Comparison of ENCODE assay signal across 24 cellular contexts in genomic region chr1:233111731-233112130, GRCh38.
DNase-seq lines count a peak whose midpoint lies in the region; ATAC-seq, FAIRE-seq and TF ChIP-seq lines count a peak whose summit lies in the region.
"Had no signal": no experiment of that assay in that cellular context is flagged by ENCODE, and none has a peak within 500 bp of the region (broad histone marks: within the 10 kb centered on the region; RNA-seq: fewer than 3 reads in every experiment).

No MANE protein-coding gene starts in this region.

- H3K23me2 ChIP-seq in H1 (ENCODE audit: low read depth, low read length), result 0 out of 2 replicates have a peak, but pooled peaks cover 4% of the 10 kb centered on the region

- H3K9me3 ChIP-seq in AG04450 (ENCODE audit: control insufficient read depth, insufficient read depth, low read length), result no peaks in the 10 kb centered on the region
- H3K9me3 ChIP-seq in IMR-90 (ENCODE audit: control insufficient read depth, insufficient read depth, low read length), result no peaks in the 10 kb centered on the region
- H3K9me3 ChIP-seq in H1 (ENCODE audit: insufficient read depth in 2 of 2, low read depth in 1 of 2, low read length in 1 of 2), result no peaks in the 10 kb centered on the region
- no peaks in the 10 kb centered on the region for H3K9me3 ChIP-seq in neutrophil
- H3K9me3 ChIP-seq: body of pancreas, colonic mucosa, right lobe of liver had no signal

- intact Hi-C loops in IMR-90 (cut with micrococcal nuclease), result loop anchor here (2.0 to 5.0 kb wide), 6 partner anchors 94 to 474 kb away; partner anchors contain the start of gene NTPCR

- TF ChIP-seq POLR2A in IMR-90 (IDR thresholded peaks at IDR 0.05; ENCODE audit: low read depth, low read length) (no peak), H1 (IDR thresholded peaks at IDR 0.05; ENCODE audit: control extremely low read depth in 1 of 2, low read depth in 2 of 2, low read length in 2 of 2) (no peak)

- BruUV-seq in IMR-90 (replicated peaks; lab: Mats Ljungman, UMichigan), result no TSS peak

- no peak overlapping the region; the same call in 1 of the 2 replicates for H4K5ac ChIP-seq in IMR-90 (ENCODE audit: low read depth, low read length)
- H4K5ac ChIP-seq in H1 (ENCODE audit: insufficient read length, low read depth, low read length), result no peak overlapping the region

- H3K23ac ChIP-seq in IMR-90 (ENCODE audit: low read depth, low read length) (no peak overlapping the region), H1 (ENCODE audit: insufficient read length) (no peak overlapping the region)

- H3K18ac ChIP-seq in IMR-90 (ENCODE audit: low read depth, low read length), result peak overlapping the region; percentile 83
- H3K18ac ChIP-seq in H1 (ENCODE audit: extremely low read depth, low read length), result no peak overlapping the region

- H3K14ac ChIP-seq in IMR-90 (replicated peaks; ENCODE audit: low read depth, low read length) (peak overlapping the region; percentile 87; the same call in 1 of the 2 replicates), H1 (ENCODE audit: insufficient read length) (no peak overlapping the region)

- peak overlapping the region; percentile 69; the same call in 1 of the 2 replicates for H3K4ac ChIP-seq in IMR-90 (ENCODE audit: low read depth, low read length)
- no peak overlapping the region for H3K4ac ChIP-seq in H1 (replicated peaks; ENCODE audit: insufficient read length, low read depth, low read length)

- DNase-seq in AG04450 (ENCODE audit: low read depth, low spot score) (no peak), IMR-90 (no peak), H1 (ENCODE audit: low read depth in 1 of 2, low spot score in 2 of 2) (no peak), NCI-H1105 (lab: John Stamatoyannopoulos, UW) (no peak), H7 (no peak)
- DNase-seq: activated B cell treated with CpG ODN at 0.5 μM for 24 hours; activated CD4-positive, alpha-beta memory T cell treated with anti-CD3 and anti-CD28 coated beads for 36 hours; activated effector memory CD4-positive, alpha-beta T cell treated with anti-CD3 and anti-CD28 coated beads, Interleukin-2, amount 50 U/mL, for 16 hours; activated naive CD8-positive, alpha-beta T cell treated with anti-CD3 and anti-CD28 coated beads, Interleukin-2, amount 50 U/mL, for 24 hours; CD4-positive, CD25-positive, alpha-beta regulatory T cell; colonic mucosa; DMS153; left cardiac atrium; naive thymus-derived CD8-positive, alpha-beta T cell; NCI-H146; NCI-H69; right lobe of liver; T1000 had no signal

- H3K4me1 ChIP-seq in IMR-90 (ENCODE audit: control insufficient read depth, insufficient read depth, low read length) (peaks cover 22% of the 10 kb centered on the region), H1 (replicated peaks in 1 of 4; ENCODE audit: control insufficient read depth in 3 of 4, insufficient read depth in 4 of 4, low read length in 3 of 4) (peaks cover 10 to 30% (median 18%) of the 10 kb centered on the region in 4 experiments; a peak in 6 of 7 replicates), neutrophil (ENCODE audit: control insufficient read depth in 1 of 2, insufficient read depth in 1 of 2, low read depth in 1 of 2, low read length in 1 of 2) (peaks cover 39 to 42% of the 10 kb centered on the region in 2 experiments)
- H3K4me1 ChIP-seq: body of pancreas, colonic mucosa, right lobe of liver had no signal

- peak overlapping the region; percentile 77; the same call in 1 of the 2 replicates for H2BK12ac ChIP-seq in H1 (ENCODE audit: low read depth, low read length)

- H2BK120ac ChIP-seq in IMR-90 (ENCODE audit: low read depth, low read length), result peak overlapping the region; percentile 85
- no peak overlapping the region for H2BK120ac ChIP-seq in H1 (replicated peaks; ENCODE audit: low read depth, low read length)

- no peak overlapping the region for H2AFZ ChIP-seq in IMR-90 (replicated peaks; ENCODE audit: low read length, poor library complexity)
- H2AFZ ChIP-seq in H1 (ENCODE audit: low read length), result no peak overlapping the region

- peaks cover 0 to 3% of the 10 kb centered on the region in 2 experiments; a peak in 1 of 4 replicates for H3K79me1 ChIP-seq in IMR-90 (ENCODE audit: low read depth in 1 of 2, low read length in 2 of 2)
- no peaks in the 10 kb centered on the region for H3K79me1 ChIP-seq in H1 (ENCODE audit: low read depth, low read length)

- peaks cover 4% of the 10 kb centered on the region; the same call in 1 of the 2 replicates for H4K20me1 ChIP-seq in IMR-90 (ENCODE audit: insufficient read depth, low read length)
- H4K20me1 ChIP-seq in H1 (replicated peaks in 1 of 2; ENCODE audit: control insufficient read depth in 1 of 2, insufficient read depth in 2 of 2, low read length in 2 of 2), result no peaks in the 10 kb centered on the region

- no peak overlapping the region for H2AK9ac ChIP-seq in IMR-90 (replicated peaks; ENCODE audit: low read depth, low read length, poor library complexity)

- H2BK20ac ChIP-seq in IMR-90 (ENCODE audit: low read depth, low read length) (peak overlapping the region; percentile 59; the same call in 1 of the 2 replicates), H1 (ENCODE audit: low read length) (no peak overlapping the region)

- CTCF ChIA-PET in AG04450 (lab: Charles Lee), result interaction anchor here (1.0 kb wide), 1 partner anchor 192 kb away, joined by 3 read pairs; no protein-coding TSS in a partner anchor
- CTCF ChIA-PET in IMR-90 (lab: Yijun Ruan, JAX), result no interaction called here
- CTCF ChIA-PET in H1 (lab: Charles Lee; ENCODE audit: partially characterized antibody), result no interaction called here

- H4K8ac ChIP-seq in IMR-90 (ENCODE audit: low read depth in 2 of 2, low read length in 2 of 2) (peak overlapping the region in 1 of 2 experiments; percentile 75; a peak in 1 of 4 replicates), H1 (ENCODE audit: extremely low read depth, insufficient read depth, low read length) (no peak overlapping the region)

- TF ChIP-seq CTCF in AG04450 (IDR thresholded peaks at IDR 0.05; ENCODE audit: low read depth, low read length) (no peak), IMR-90 (conservative IDR thresholded peaks at IDR 0.05; ENCODE audit: low read depth, low read length) (no peak), H1 (IDR thresholded peaks at IDR 0.05; ENCODE audit: control extremely low read depth in 1 of 3, insufficient read depth in 1 of 3, low read depth in 1 of 3, low read length in 3 of 3) (no peak), neutrophil (IDR thresholded peaks at IDR 0.05) (no peak)

- H3K56ac ChIP-seq in IMR-90 (ENCODE audit: extremely low read depth, insufficient read depth, low read length) (no peak overlapping the region), H1 (replicated peaks; ENCODE audit: insufficient read length, low read depth, low read length) (no peak overlapping the region)

- FAIRE-seq in H1 (lab: Jason Lieb, UNC), result no peak
- FAIRE-seq: G401.6, HepG2 had no signal

- H3K36me3 ChIP-seq in IMR-90 (ENCODE audit: control insufficient read depth, insufficient read depth, low read length), result peaks cover 3% of the 10 kb centered on the region; the same call in 1 of the 2 replicates
- peaks cover 0 to 10% (median 2%) of the 10 kb centered on the region in 4 experiments; a peak in 4 of 8 replicates for H3K36me3 ChIP-seq in H1 (ENCODE audit: control insufficient read depth in 2 of 4, insufficient read depth in 4 of 4, low read length in 3 of 4)
- no peaks in the 10 kb centered on the region for H3K36me3 ChIP-seq in neutrophil
- peaks cover 3% of the 10 kb centered on the region for H3K36me3 ChIP-seq in H7 (replicated peaks; ENCODE audit: control insufficient read depth, insufficient read depth, low read length)
- H3K36me3 ChIP-seq: colonic mucosa, right lobe of liver had no signal

- H3K79me2 ChIP-seq in H1 (ENCODE audit: control insufficient read depth in 1 of 2, insufficient read depth in 2 of 2, low read length in 2 of 2), result 0 out of 4 replicates have a peak, but pooled peaks cover 0 to 2% of the 10 kb centered on the region in 2 experiments

- in situ Hi-C loops in IMR-90 (cut with MboI; ENCODE audit: low sequenced_read_pairs), result no loop called here

- H2AK5ac ChIP-seq in IMR-90 (ENCODE audit: low read depth, low read length), result peak overlapping the region; percentile 55; the same call in 1 of the 2 replicates
- no peak overlapping the region for H2AK5ac ChIP-seq in H1 (ENCODE audit: low read depth, low read length)

- no CpG with 5 or more reads among the region's 2 CpGs for WGBS in IMR-90 (ENCODE audit: extremely low coverage in 2 of 2, insufficient read length in 1 of 2), 2 experiments
- WGBS in H1 (ENCODE audit: extremely low coverage in 1 of 2, insufficient coverage in 1 of 2, insufficient read length in 1 of 2, insufficient replicate concordance in 2 of 2, low coverage in 1 of 2, low lambda C conversion rate in 2 of 2, missing lambda C conversion rate in 1 of 2), 2 experiments, result 100% methylated on average over 2 of the region's 2 CpGs; no CpG with 5 or more reads in 1 of the 2 experiments

- H3K9ac ChIP-seq in IMR-90 (ENCODE audit: low read depth, low read length) (no peak overlapping the region), H1 (replicated peaks in 1 of 4; ENCODE audit: extremely low read depth in 1 of 4, low read depth in 3 of 4, low read length in 3 of 4) (no peak overlapping the region)

- no peak overlapping the region for H3K4me2 ChIP-seq in IMR-90 (ENCODE audit: low read depth, low read length)
- H3K4me2 ChIP-seq in H1 (ENCODE audit: insufficient read depth in 1 of 2, low read depth in 2 of 2, low read length in 2 of 2), result no peak overlapping the region

- H3K27me3 ChIP-seq in AG04450 (ENCODE audit: control insufficient read depth, insufficient read depth, low read length), result no peaks in the 10 kb centered on the region
- H3K27me3 ChIP-seq in IMR-90 (ENCODE audit: control insufficient read depth, insufficient read depth, low read length), result no peaks in the 10 kb centered on the region
- no peaks in the 10 kb centered on the region for H3K27me3 ChIP-seq in H1 (replicated peaks in 1 of 4; ENCODE audit: control insufficient read depth in 3 of 4, extremely low read depth in 1 of 4, insufficient read depth in 3 of 4, low read length in 3 of 4)
- no peaks in the 10 kb centered on the region for H3K27me3 ChIP-seq in neutrophil
- no peaks in the 10 kb centered on the region for H3K27me3 ChIP-seq in H7 (ENCODE audit: control insufficient read depth, insufficient read depth, low read length)
- H3K27me3 ChIP-seq: body of pancreas, colonic mucosa, right lobe of liver had no signal

- dilution Hi-C loops in IMR-90 (cut with HindIII; ENCODE audit: low sequenced_read_pairs, unreplicated experiment), result no loop called here

- H3K27ac ChIP-seq in AG04450 (ENCODE audit: low read depth, low read length) (peak overlapping the region; percentile 99), IMR-90 (ENCODE audit: insufficient read depth, low read length) (peak overlapping the region; percentile 80; the same call in 1 of the 2 replicates), H1 (ENCODE audit: low read depth, low read length) (no peak overlapping the region), neutrophil (peak overlapping the region; percentile 91)
- H3K27ac ChIP-seq: colonic mucosa, right lobe of liver had no signal

- H2BK5ac ChIP-seq in IMR-90 (ENCODE audit: low read depth, low read length, poor library complexity, severe bottlenecking) (no peak overlapping the region), H1 (ENCODE audit: low read depth, low read length) (0 out of 2 replicates have a peak overlapping the region, but pooled peaks have one; percentile 98)

- peaks cover 10% of the 10 kb centered on the region for H3K9me1 ChIP-seq in IMR-90 (ENCODE audit: insufficient read depth, low read length)

- POLR2A ChIA-PET in AG04450 (lab: Yijun Ruan, JAX) (no interaction called here), IMR-90 (lab: Charles Lee; ENCODE audit: unreplicated experiment) (no interaction called here), H1 (lab: Charles Lee; ENCODE audit: partially characterized antibody) (interaction anchor here (2.2 kb wide), 1 partner anchor 10 kb away, joined by 11 read pairs; no protein-coding TSS in a partner anchor)

- H4K91ac ChIP-seq in IMR-90 (ENCODE audit: insufficient read depth, low read depth, low read length) (0 out of 2 replicates have a peak overlapping the region, but pooled peaks have one; percentile 57), H1 (replicated peaks; ENCODE audit: insufficient read length, low read length) (no peak overlapping the region)

- no peak for ATAC-seq in IMR-90 (ENCODE audit: low read depth)
- ATAC-seq in HG03342 (IDR thresholded peaks at IDR 0.05; ENCODE audit: unreplicated experiment), result no peak
- ATAC-seq in esophagus mucosa, result no peak
- ATAC-seq: activated naive CD8-positive, alpha-beta T cell treated with anti-CD3 and anti-CD28 coated beads, Interleukin-2, amount 50 U/mL, for 24 hours; body of pancreas; HepG2; left cardiac atrium; naive thymus-derived CD8-positive, alpha-beta T cell; right lobe of liver had no signal

- peak overlapping the region; percentile 22; the same call in 2 of the 3 replicates for H2BK15ac ChIP-seq in IMR-90 (ENCODE audit: low read depth, low read length)
- H2BK15ac ChIP-seq in H1 (ENCODE audit: low read length), result no peak overlapping the region

- TF ChIP-seq EP300 in H1 (IDR thresholded peaks at IDR 0.05; ENCODE audit: borderline replicate concordance in 1 of 2, low read depth in 2 of 2, low read length in 2 of 2), result no peak

- no peak overlapping the region for H3K4me3 ChIP-seq in AG04450 (ENCODE audit: low read depth, low read length)
- H3K4me3 ChIP-seq in IMR-90 (ENCODE audit: insufficient read depth, low read depth, low read length), result no peak overlapping the region
- H3K4me3 ChIP-seq in H1 (ENCODE audit: extremely low read depth in 1 of 4, insufficient read depth in 2 of 4, low read depth in 3 of 4, low read length in 4 of 4), result no peak overlapping the region
- H3K4me3 ChIP-seq in neutrophil (ENCODE audit: low read depth in 1 of 2, low read length in 1 of 2), result no peak overlapping the region
- H3K4me3 ChIP-seq in H7 (ENCODE audit: insufficient read depth, low read depth, low read length), result no peak overlapping the region
- H3K4me3 ChIP-seq: body of pancreas, colonic mucosa, right lobe of liver had no signal

- TF ChIP-seq RAD21 in IMR-90 (IDR thresholded peaks at IDR 0.05; ENCODE audit: low read length) (no peak), H1 (IDR thresholded peaks at IDR 0.05 in 1 of 2, conservative IDR thresholded peaks at IDR 0.05 in 1 of 2; ENCODE audit: low read depth in 2 of 2, low read length in 2 of 2) (no peak)
